Comparison of ENCODE assay signal across 18 cellular contexts in genomic region chr10:117801691-117802090, GRCh38.
DNase-seq lines count a peak whose midpoint lies in the region; TF ChIP-seq lines count a peak whose summit lies in the region.
"Had no signal": no experiment of that assay in that cellular context is flagged by ENCODE, and none has a peak within 500 bp of the region (broad histone marks: within the 10 kb centered on the region; RNA-seq: fewer than 3 reads in every experiment).

No MANE protein-coding gene starts in this region.

- peak overlapping the region; percentile 24 for H2BK15ac ChIP-seq in neuronal stem cell (ENCODE audit: low read length)

- H2BK120ac ChIP-seq in neuronal stem cell (ENCODE audit: low read depth, low read length) = no peak overlapping the region

- H2AFZ ChIP-seq in neuronal stem cell (ENCODE audit: low read length) = no peak overlapping the region

- H2BK5ac ChIP-seq in neuronal stem cell (ENCODE audit: low read length) = peak overlapping the region; percentile 76

- H3K14ac ChIP-seq in neuronal stem cell (ENCODE audit: low read length) = no peak overlapping the region

- no peaks in the 10 kb centered on the region for H3K79me1 ChIP-seq in neuronal stem cell (ENCODE audit: low read depth, low read length)

- no peak overlapping the region for H3K4ac ChIP-seq in neuronal stem cell (ENCODE audit: low read length)

- H3K23ac ChIP-seq in neuronal stem cell (ENCODE audit: low read depth, low read length, poor library complexity) = no peak overlapping the region

- H3K27me3 ChIP-seq in neuronal stem cell (ENCODE audit: control insufficient read depth in 3 of 3, insufficient read depth in 3 of 3, low read depth in 1 of 3, low read length in 3 of 3) (peaks cover 0 to 4% (median 0%) of the 10 kb centered on the region in 3 experiments), left ventricle myocardium inferior (ENCODE audit: low read depth) (peaks cover 43% of the 10 kb centered on the region), Peyer's patch (no peaks in the 10 kb centered on the region)

- H3K4me3 ChIP-seq in neuronal stem cell (ENCODE audit: low read length in 2 of 2) (no peak overlapping the region), left ventricle myocardium inferior (no peak overlapping the region), Peyer's patch (no peak overlapping the region)
- H3K4me3 ChIP-seq: A549 had no signal

- H3K36me3 ChIP-seq in neuronal stem cell (replicated peaks in 1 of 2; ENCODE audit: control insufficient read depth in 2 of 2, insufficient read depth in 2 of 2, low read length in 2 of 2) = no peaks in the 10 kb centered on the region
- H3K36me3 ChIP-seq in left ventricle myocardium inferior = no peaks in the 10 kb centered on the region
- H3K36me3 ChIP-seq in Peyer's patch = no peaks in the 10 kb centered on the region

- H3K9me3 ChIP-seq in neuronal stem cell (replicated peaks in 1 of 2; ENCODE audit: control insufficient read depth in 2 of 2, insufficient read depth in 1 of 2, low read depth in 1 of 2, low read length in 2 of 2) (no peaks in the 10 kb centered on the region), left ventricle myocardium inferior (replicated peaks) (no peaks in the 10 kb centered on the region), Peyer's patch (no peaks in the 10 kb centered on the region)
- H3K9me3 ChIP-seq: A549, Caco-2 had no signal

- intact Hi-C loops in left ventricle myocardium inferior (cut with micrococcal nuclease) = no loop called here

- H2BK12ac ChIP-seq in neuronal stem cell (ENCODE audit: low read length) = no peak overlapping the region

- no peak overlapping the region for H3K27ac ChIP-seq in neuronal stem cell (replicated peaks; ENCODE audit: low read length)
- no peak overlapping the region for H3K27ac ChIP-seq in left ventricle myocardium inferior (replicated peaks)
- no peak overlapping the region for H3K27ac ChIP-seq in Peyer's patch
- H3K27ac ChIP-seq: 22Rv1, A549, C4-2B had no signal

- H4K91ac ChIP-seq in neuronal stem cell (ENCODE audit: low read depth, low read length, poor library complexity) = no peak overlapping the region

- TF ChIP-seq CTCF in left ventricle myocardium inferior (IDR thresholded peaks at IDR 0.05; ENCODE audit: borderline replicate concordance) (no peak), Peyer's patch (IDR thresholded peaks at IDR 0.05) (no peak)

- no peak overlapping the region for H4K8ac ChIP-seq in neuronal stem cell (ENCODE audit: low read depth, low read length)

- no peak overlapping the region for H2AK5ac ChIP-seq in neuronal stem cell (ENCODE audit: low read depth, low read length)

- peaks cover 0 to 13% of the 10 kb centered on the region in 2 donors for H3K4me1 ChIP-seq in neuronal stem cell (ENCODE audit: control insufficient read depth in 2 of 2, insufficient read depth in 1 of 2, low read depth in 1 of 2, low read length in 2 of 2)
- H3K4me1 ChIP-seq in left ventricle myocardium inferior = no peaks in the 10 kb centered on the region
- H3K4me1 ChIP-seq in Peyer's patch = no peaks in the 10 kb centered on the region
- H3K4me1 ChIP-seq: A549, Caco-2 had no signal

- peak overlapping the region; percentile 4 for H3K18ac ChIP-seq in neuronal stem cell (ENCODE audit: low read length)

- DNase-seq in NK-92 treated with Interleukin-12 subunit alpha and Interleukin-12 subunit beta, amount 100 ng/mL, for 24 hours (lab: John Stamatoyannopoulos, UW) = peak; percentile 37
- no peak for DNase-seq in NK-92 (lab: John Stamatoyannopoulos, UW; ENCODE audit: unreplicated experiment)
- peak; percentile 11 for DNase-seq in Daoy (ENCODE audit: low read depth)
- peak; percentile 37 for DNase-seq in SW480 (ENCODE audit: low spot score)
- DNase-seq in neuronal stem cell (ENCODE audit: low spot score) = no peak
- no peak for DNase-seq in left ventricle myocardium inferior
- no peak for DNase-seq in Peyer's patch
- DNase-seq: AML-193; Caco-2; CD4-positive, alpha-beta T cell; DMS153; DMS79; GF-D8; GOT3; H7 had no signal

- TF ChIP-seq POLR2A in Peyer's patch (IDR thresholded peaks at IDR 0.05) = no peak

- H3K4me2 ChIP-seq in neuronal stem cell (ENCODE audit: insufficient read depth, low read length, poor library complexity, severe bottlenecking) = no peak overlapping the region
- H3K4me2 ChIP-seq: A549 had no signal

- no CpG with 5 or more reads among the region's 7 CpGs for whole genome bisulfite sequencing in neuronal stem cell (ENCODE audit: extremely low coverage in 2 of 2, insufficient read length in 2 of 2, insufficient replicate concordance in 1 of 2), 2 donors

- H3K9ac ChIP-seq in neuronal stem cell (ENCODE audit: low read depth, low read length, poor library complexity) = no peak overlapping the region

Comparison
In these comparisons a context has a peak if more than half of its experiments do, and no peak if none do; other contexts are left out.
1. DNase-seq: peak in NK-92 treated with Interleukin-12 subunit alpha and Interleukin-12 subunit beta, amount 100 ng/mL, for 24 hours (single experiment), Daoy (single experiment) and SW480 (single experiment); none in NK-92 (single experiment), neuronal stem cell (single experiment), left ventricle myocardium inferior (single experiment) and Peyer's patch (0 of 3).